In the genomic region with DNA sequence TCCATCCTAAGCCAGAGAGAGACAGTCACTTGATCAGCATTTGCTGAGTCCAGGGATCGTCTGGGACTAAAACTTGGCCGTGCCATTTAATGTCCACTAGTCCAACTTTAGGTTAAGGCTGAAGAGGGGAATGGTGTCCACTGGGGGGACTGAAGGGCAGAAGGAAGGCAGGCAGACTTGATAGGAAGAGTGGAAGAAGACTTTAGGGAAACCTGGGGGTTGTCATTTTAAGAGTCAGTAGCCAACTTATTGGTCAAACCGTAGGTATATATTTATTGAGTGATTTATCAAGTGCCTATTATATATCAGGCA, we compare ENCODE assay signal across 17 cellular contexts. TPM values are rescaled to one million over a fixed set of nuclear protein-coding genes. Genes with fewer than 3 reads are reported as not detected.
A peak's percentile ranks its signal among the peaks of the same experiment; 100 is the strongest.
DNase-seq lines count a peak whose midpoint lies in the region; ATAC-seq and TF ChIP-seq lines count a peak whose summit lies in the region.
"Had no signal": no experiment of that assay in that cellular context is flagged by ENCODE, and none has a peak within 500 bp of the region (broad histone marks: within the 10 kb centered on the region; RNA-seq: fewer than 3 reads in every experiment).

No MANE protein-coding gene starts in this region.

- intact Hi-C loops in heart left ventricle (cut with DNase I), result loop anchor here in 3 of 10 donors (2.0 to 10.0 kb wide), 3 partner anchors 45 to 53 kb away; no protein-coding TSS in a partner anchor
- intact Hi-C loops in left ventricle myocardium superior (cut with micrococcal nuclease), result no loop called here
- intact Hi-C loops in esophagus squamous epithelium (cut with DNase I), result no loop called here
- intact Hi-C loops in aorta (cut with DNase I), result loop anchor here (2.0 kb wide), 2 partner anchors 43 to 51 kb away; no protein-coding TSS in a partner anchor

- H3K27me3 ChIP-seq in heart left ventricle (peaks cover 0 to 35% (median 0%) of the 10 kb centered on the region in 9 donors), esophagus squamous epithelium (peaks cover 0 to 52% (median 0%) of the 10 kb centered on the region in 4 donors), aorta (ENCODE audit: control insufficient read depth in 1 of 2, insufficient read depth in 2 of 2, low read length in 1 of 2) (no peaks in the 10 kb centered on the region)

- H3K27ac ChIP-seq in heart left ventricle (peak overlapping the region in 8 of 12 donors; percentile 14 to 89 (median 58)), esophagus squamous epithelium (peak overlapping the region; percentile 62 to 95 (median 88)), aorta (ENCODE audit: low read depth in 1 of 2, low read length in 2 of 2) (peak overlapping the region; percentile 99)

- H3K9me3 Mint-ChIP-seq in progenitor cell of endocrine pancreas (ENCODE audit: low read depth), result no peaks in the 10 kb centered on the region
- H3K9me3 Mint-ChIP-seq in activated T-cell treated with anti-CD3 and anti-CD28 coated beads, Interleukin-2, amount 50 U/mL, for 24 hours, result no peaks in the 10 kb centered on the region
- H3K9me3 Mint-ChIP-seq: activated B cell treated with CpG ODN at 0.5 μM for 24 hours; activated naive CD4-positive, alpha-beta T cell treated with anti-CD3 and anti-CD28 coated beads, Interleukin-2, amount 50 U/mL, for 24 hours; IgD-negative memory B cell had no signal

- H3K4me3 Mint-ChIP-seq in progenitor cell of endocrine pancreas (ENCODE audit: low read depth), result no peak overlapping the region
- no peak overlapping the region for H3K4me3 Mint-ChIP-seq in activated T-cell treated with anti-CD3 and anti-CD28 coated beads, Interleukin-2, amount 50 U/mL, for 24 hours
- H3K4me3 Mint-ChIP-seq: activated B cell treated with CpG ODN at 0.5 μM for 24 hours; activated naive CD4-positive, alpha-beta T cell treated with anti-CD3 and anti-CD28 coated beads, Interleukin-2, amount 50 U/mL, for 24 hours had no signal

- TF ChIP-seq POLR2A in heart left ventricle (IDR thresholded peaks at IDR 0.05) (no peak), esophagus squamous epithelium (IDR thresholded peaks at IDR 0.05) (no peak)

- H3K4me1 Mint-ChIP-seq in progenitor cell of endocrine pancreas (ENCODE audit: low read depth), result peaks cover 7% of the 10 kb centered on the region
- peaks cover 16% of the 10 kb centered on the region for H3K4me1 Mint-ChIP-seq in activated T-cell treated with anti-CD3 and anti-CD28 coated beads, Interleukin-2, amount 50 U/mL, for 24 hours (ENCODE audit: low read depth)

- no peak for DNase-seq in heart left ventricle
- DNase-seq in left ventricle myocardium superior, result no peak
- DNase-seq in esophagus squamous epithelium (lab: John Stamatoyannopoulos, UW), result no peak
- no peak for DNase-seq in progenitor cell of endocrine pancreas (ENCODE audit: low spot score, unreplicated experiment)
- DNase-seq in aorta, result no peak
- no peak for DNase-seq in activated T-cell treated with anti-CD3 and anti-CD28 coated beads, Interleukin-2, amount 50 U/mL, for 24 hours
- DNase-seq in GM13977 (ENCODE audit: low spot score), result no peak
- DNase-seq: activated B cell treated with CpG ODN at 0.5 μM for 24 hours; GF-D8; NCI-H1105 treated with DMSO at 0.1 percent for 48 hours; stimulated activated CD4-positive, alpha-beta T cell treated with anti-CD3 and anti-CD28 coated beads, Interleukin-2, amount 100 ng/mL, for 24 hours; SW 1271 had no signal

- 59 to 73% (median 71%) methylated on average over 3 of the region's 3 CpGs for WGBS in heart left ventricle, 4 donors
- 45 to 48% methylated on average over 3 of the region's 3 CpGs for WGBS in esophagus squamous epithelium, 2 donors
- 17 to 21% methylated on average over 3 of the region's 3 CpGs for WGBS in aorta, 2 donors

- no peaks in the 10 kb centered on the region for H3K36me3 Mint-ChIP-seq in progenitor cell of endocrine pancreas (ENCODE audit: insufficient read depth)
- H3K36me3 Mint-ChIP-seq in activated T-cell treated with anti-CD3 and anti-CD28 coated beads, Interleukin-2, amount 50 U/mL, for 24 hours (ENCODE audit: low read depth), result no peaks in the 10 kb centered on the region
- H3K36me3 Mint-ChIP-seq: activated naive CD4-positive, alpha-beta T cell treated with anti-CD3 and anti-CD28 coated beads, Interleukin-2, amount 50 U/mL, for 24 hours; IgD-negative memory B cell had no signal

- H3K4me1 ChIP-seq in heart left ventricle (peaks cover 0 to 16% (median 4%) of the 10 kb centered on the region in 12 donors), esophagus squamous epithelium (peaks cover 0 to 22% (median 6%) of the 10 kb centered on the region in 3 donors), aorta (ENCODE audit: control insufficient read depth in 1 of 2, insufficient read depth in 2 of 2, low read length in 2 of 2) (peaks cover 2 to 3% of the 10 kb centered on the region in 2 donors)

- H3K4me3 ChIP-seq in heart left ventricle (peak overlapping the region in 2 of 12 donors; percentile 61 to 81), esophagus squamous epithelium (peak overlapping the region in 2 of 4 donors; percentile 55 to 73), aorta (ENCODE audit: low read length in 2 of 2) (peak overlapping the region; percentile 65 to 73)

- ATAC-seq in heart left ventricle (no peak), left ventricle myocardium superior (no peak), aorta (ENCODE audit: low FRiP score) (no peak), HG03139 (IDR thresholded peaks at IDR 0.05; ENCODE audit: unreplicated experiment) (no peak)

- in situ Hi-C loops in GM13977 (cut with MboI; ENCODE audit: low pct_unique_long_range_greater_than_20kb, low sequenced_read_pairs, unreplicated experiment), result no loop called here

- peaks cover 43% of the 10 kb centered on the region for H3K27me3 Mint-ChIP-seq in progenitor cell of endocrine pancreas
- H3K27me3 Mint-ChIP-seq in activated T-cell treated with anti-CD3 and anti-CD28 coated beads, Interleukin-2, amount 50 U/mL, for 24 hours, result peaks cover 44% of the 10 kb centered on the region

- TF ChIP-seq CTCF in heart left ventricle (IDR thresholded peaks at IDR 0.05), result no peak
- peak in 1 of 6 experiments; percentile 15 for TF ChIP-seq CTCF in esophagus squamous epithelium (IDR thresholded peaks at IDR 0.05)
- TF ChIP-seq CTCF in progenitor cell of endocrine pancreas (IDR thresholded peaks at IDR 0.05; ENCODE audit: unreplicated experiment), result no peak
- TF ChIP-seq CTCF in GM13977 (IDR thresholded peaks at IDR 0.05; ENCODE audit: extremely low read depth, insufficient read depth, missing control alignments), result no peak

- H3K36me3 ChIP-seq in heart left ventricle (no peaks in the 10 kb centered on the region), esophagus squamous epithelium (no peaks in the 10 kb centered on the region), aorta (ENCODE audit: control insufficient read depth in 1 of 2, insufficient read depth in 2 of 2, low read length in 1 of 2) (peaks cover 4 to 6% of the 10 kb centered on the region in 2 donors)

- H3K27ac Mint-ChIP-seq in progenitor cell of endocrine pancreas, result peak overlapping the region; percentile 20
- H3K27ac Mint-ChIP-seq in activated T-cell treated with anti-CD3 and anti-CD28 coated beads, Interleukin-2, amount 50 U/mL, for 24 hours, result no peak overlapping the region
- H3K27ac Mint-ChIP-seq: activated B cell treated with CpG ODN at 0.5 μM for 24 hours; activated naive CD4-positive, alpha-beta T cell treated with anti-CD3 and anti-CD28 coated beads, Interleukin-2, amount 50 U/mL, for 24 hours; IgD-negative memory B cell had no signal

- no peaks in the 10 kb centered on the region for H3K9me3 ChIP-seq in heart left ventricle
- H3K9me3 ChIP-seq in esophagus squamous epithelium, result no peaks in the 10 kb centered on the region
- no peaks in the 10 kb centered on the region for H3K9me3 ChIP-seq in aorta (ENCODE audit: control insufficient read depth, low read length)

RNA-seq across cellular contexts. Expression of a gene that starts 1.3 kb away (rescaled TPM):
- total RNA-seq in heart left ventricle, result 10 to 100 TPM in 4 of 9 donors, 1 to 10 TPM in 5; 4.6 to 24.9 (median 10.0) TPM
- polyA plus RNA-seq in heart left ventricle, result 10 to 100 TPM in 1 of 2 donors, 1 to 10 TPM in 1; 5.1 to 14.5 TPM
- 8.0 TPM for total RNA-seq in left ventricle myocardium superior
- total RNA-seq in esophagus squamous epithelium, result 100 to 1,000 TPM in 1 of 4 donors, 10 to 100 TPM in 2, 1 to 10 TPM in 1; 8.3 to 157 (median 38.6) TPM
- 0.41 and 0.62 TPM in 2 replicates for total RNA-seq in progenitor cell of endocrine pancreas
- 100 to 1,000 TPM; 347 to 469 TPM for total RNA-seq in aorta
- 100 to 1,000 TPM; 368 to 601 TPM for polyA plus RNA-seq in aorta
- total RNA-seq: A673, activated B cell treated with CpG ODN at 0.5 μM for 24 hours, epithelial cell of proximal tubule had no signal
- polyA plus RNA-seq: IgD-negative memory B cell had no signal

RNA-seq across cellular contexts. Expression of a gene that starts 7.7 kb away (rescaled TPM):
- total RNA-seq in heart left ventricle (100 to 1,000 TPM in 3 of 9 donors, 10 to 100 TPM in 6; 31.7 to 120 (median 86.0) TPM), left ventricle myocardium superior (79.0 TPM), esophagus squamous epithelium (10 to 100 TPM; 18.7 to 44.6 (median 34.6) TPM), progenitor cell of endocrine pancreas (43.5 and 49.5 TPM in 2 replicates), aorta (10 to 100 TPM; 29.2 to 48.8 TPM)
- polyA plus RNA-seq in heart left ventricle (100 to 1,000 TPM in 1 of 2 donors, 10 to 100 TPM in 1; 50.7 to 151 TPM), aorta (10 to 100 TPM; 34.4 to 77.4 TPM)

RNA-seq across cellular contexts. Expression of a gene that starts 34.8 kb away (rescaled TPM):
- total RNA-seq in heart left ventricle (10 to 100 TPM; 14.1 to 36.2 (median 18.1) TPM), left ventricle myocardium superior (11.6 TPM), esophagus squamous epithelium (100 to 1,000 TPM in 1 of 4 donors, 10 to 100 TPM in 3; 44.6 to 129 (median 72.2) TPM), progenitor cell of endocrine pancreas (54.7 and 59.5 TPM in 2 replicates), aorta (10 to 100 TPM; 28.0 to 43.1 TPM)
- polyA plus RNA-seq in heart left ventricle (10 to 100 TPM; 12.4 to 14.3 TPM), aorta (10 to 100 TPM; 29.1 to 31.6 TPM)

RNA-seq across cellular contexts. Expression of a gene that starts 59.0 kb away (rescaled TPM):
- total RNA-seq in heart left ventricle, result 100 to 1,000 TPM in 6 of 9 donors, 10 to 100 TPM in 3; 66.5 to 262 (median 133) TPM
- 100 to 1,000 TPM in 1 of 2 donors, 10 to 100 TPM in 1; 53.2 to 101 TPM for polyA plus RNA-seq in heart left ventricle
- 129 TPM for total RNA-seq in left ventricle myocardium superior
- 10 to 100 TPM in 1 of 4 donors, 1 to 10 TPM in 3; 3.3 to 12.3 (median 5.6) TPM for total RNA-seq in esophagus squamous epithelium
- 6.6 and 7.4 TPM in 2 replicates for total RNA-seq in progenitor cell of endocrine pancreas
- 10 to 100 TPM; 30.6 to 39.9 TPM for total RNA-seq in aorta
- polyA plus RNA-seq in aorta, result 10 to 100 TPM; 76.1 to 93.1 TPM

Comparison
In these comparisons a context has a peak if more than half of its experiments do, and no peak if none do; other contexts are left out.
1. intact Hi-C loops: an anchor here in aorta (2.0 kb wide); none called in left ventricle myocardium superior and esophagus squamous epithelium.